ENCODE assay signal across 8 cellular contexts in the genomic region with DNA sequence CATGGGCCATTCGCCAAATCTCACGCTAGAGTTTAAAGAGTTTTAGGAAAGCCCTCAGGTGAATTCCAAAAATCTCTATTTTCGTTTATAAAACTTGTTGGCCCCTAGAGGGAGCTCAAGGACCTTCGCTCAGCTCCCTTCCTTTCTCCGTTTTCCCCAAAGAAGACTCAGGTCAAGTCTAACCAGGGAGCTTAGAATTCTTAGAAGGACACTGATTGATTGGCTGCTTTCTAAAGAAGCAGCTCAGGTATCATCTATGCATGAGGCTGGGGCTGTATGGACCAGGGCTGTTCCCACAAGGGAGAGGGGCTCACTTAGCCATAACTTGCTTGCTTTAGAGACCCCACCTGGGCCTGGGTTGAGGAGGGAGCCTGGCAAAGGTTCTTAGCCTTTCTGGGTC. TPM values are rescaled to one million over a fixed set of nuclear protein-coding genes. Genes with fewer than 3 reads are reported as not detected.
DNase-seq lines count a peak whose midpoint lies in the region; ATAC-seq and TF ChIP-seq lines count a peak whose summit lies in the region.

No MANE protein-coding gene starts in this region.

- ATAC-seq in GM21576 (IDR thresholded peaks at IDR 0.05; ENCODE audit: unreplicated experiment) = peak; percentile 72

- peaks cover 12 to 26% of the 10 kb centered on the region in 2 donors for H3K36me3 ChIP-seq in ascending aorta

- peaks cover 0 to 5% of the 10 kb centered on the region in 2 donors for H3K9me3 ChIP-seq in ascending aorta

- TF ChIP-seq CTCF in ascending aorta (IDR thresholded peaks at IDR 0.05) = peak; percentile 24 to 73 (median 46)

- no peaks in the 10 kb centered on the region for H3K27me3 ChIP-seq in ascending aorta

- DNase-seq in SIG-M5 treated with dmso at 0.1 percent for 504 hours (lab: John Stamatoyannopoulos, UW; ENCODE audit: unreplicated experiment) (peak; percentile 62), SIG-M5 (lab: John Stamatoyannopoulos, UW) (no peak), NCI-H146 (lab: John Stamatoyannopoulos, UW) (peak; percentile 62), ascending aorta (ENCODE audit: low spot score in 2 of 2) (no peak), iPS-NIHi11 (ENCODE audit: low spot score) (peak; percentile 69), superior temporal gyrus (ENCODE audit: extremely low spot score) (peak; percentile 72), NK-92 (lab: John Stamatoyannopoulos, UW; ENCODE audit: unreplicated experiment) (no peak)

- intact Hi-C loops in ascending aorta (cut with DNase I) = loop anchor here (1.0 kb wide), 1 partner anchor 210 kb away; no protein-coding TSS in a partner anchor

- H3K4me1 ChIP-seq in ascending aorta = no peaks in the 10 kb centered on the region

- no peak overlapping the region for H3K4me3 ChIP-seq in ascending aorta

- H3K27ac ChIP-seq in ascending aorta = no peak overlapping the region

RNA-seq across cellular contexts. Expression of gene DZIP1, which starts 20.5 kb away (rescaled TPM):
- 12.7 TPM for total RNA-seq in ascending aorta

RNA-seq across cellular contexts. Expression of gene DNAJC3, which starts 52.9 kb away (rescaled TPM):
- 44.3 TPM for total RNA-seq in ascending aorta

Comparison
In these comparisons a context has a peak if more than half of its experiments do, and no peak if none do; other contexts are left out.
1. DNase-seq: peak in SIG-M5 treated with dmso at 0.1 percent for 504 hours (single experiment), NCI-H146 (single experiment), iPS-NIHi11 (single experiment) and superior temporal gyrus (single experiment); none in SIG-M5 (single experiment), ascending aorta (0 of 2) and NK-92 (single experiment).